11 cellular contexts compared by ENCODE assay signal in genomic region chr17:4247981-4248388, GRCh38. TPM values are rescaled to one million over a fixed set of nuclear protein-coding genes. Genes with fewer than 3 reads are reported as not detected.
A peak's percentile ranks its signal among the peaks of the same experiment; 100 is the strongest.
DNase-seq lines count a peak whose midpoint lies in the region; ATAC-seq and TF ChIP-seq lines count a peak whose summit lies in the region.
"Had no signal": no experiment of that assay in that cellular context is flagged by ENCODE, and none has a peak within 500 bp of the region (broad histone marks: within the 10 kb centered on the region; RNA-seq: fewer than 3 reads in every experiment).

No MANE protein-coding gene starts in this region.

- H3K27me3 Mint-ChIP-seq in activated naive CD4-positive, alpha-beta T cell treated with anti-CD3 and anti-CD28 coated beads, Interleukin-2, amount 10 ng/mL, durations not matched to agents 7 days and 5 days, result no peaks in the 10 kb centered on the region
- H3K27me3 Mint-ChIP-seq in type B pancreatic cell, result no peaks in the 10 kb centered on the region

- no peaks in the 10 kb centered on the region for H3K9me3 Mint-ChIP-seq in activated naive CD4-positive, alpha-beta T cell treated with anti-CD3 and anti-CD28 coated beads, Interleukin-2, amount 10 ng/mL, durations not matched to agents 7 days and 5 days
- H3K9me3 Mint-ChIP-seq in type B pancreatic cell, result no peaks in the 10 kb centered on the region
- H3K9me3 Mint-ChIP-seq: activated naive CD4-positive, alpha-beta T cell treated with anti-CD3 and anti-CD28 coated beads, Interleukin-2, amount 50 U/mL, for 72 hours had no signal

- no peak for TF ChIP-seq CTCF in type B pancreatic cell (conservative IDR thresholded peaks at IDR 0.05)

- DNase-seq in activated naive CD4-positive, alpha-beta T cell treated with anti-CD3 and anti-CD28 coated beads, Interleukin-2, amount 10 ng/mL, durations not matched to agents 7 days and 5 days, result no peak
- no peak for DNase-seq in activated naive CD4-positive, alpha-beta T cell (lab: John Stamatoyannopoulos, UW)
- DNase-seq in amniotic epithelial cell (ENCODE audit: low read depth), result peak; percentile 67
- no peak for DNase-seq in type B pancreatic cell (ENCODE audit: extremely low spot score, unreplicated experiment)
- no peak for DNase-seq in amygdala (lab: John Stamatoyannopoulos, UW)
- no peak for DNase-seq in H7
- DNase-seq: AML-193, NCI-H510A treated with DMSO at 0.1 percent for 48 hours had no signal

- peak overlapping the region; percentile 16 for H3K27ac Mint-ChIP-seq in activated naive CD4-positive, alpha-beta T cell treated with anti-CD3 and anti-CD28 coated beads, Interleukin-2, amount 10 ng/mL, durations not matched to agents 7 days and 5 days
- H3K27ac Mint-ChIP-seq in type B pancreatic cell, result peak overlapping the region; percentile 100
- H3K27ac Mint-ChIP-seq: activated naive CD4-positive, alpha-beta T cell treated with anti-CD3 and anti-CD28 coated beads, Interleukin-2, amount 50 U/mL, for 72 hours had no signal

- H3K27me3 ChIP-seq in layer of hippocampus (ENCODE audit: control insufficient read depth, insufficient read depth, low read length), result no peaks in the 10 kb centered on the region
- no peaks in the 10 kb centered on the region for H3K27me3 ChIP-seq in H7 (ENCODE audit: control insufficient read depth, insufficient read depth, low read length)

- no peak overlapping the region for H3K4me3 ChIP-seq in H7 (ENCODE audit: insufficient read depth, low read depth, low read length)

- no peak overlapping the region for H3K4me3 Mint-ChIP-seq in activated naive CD4-positive, alpha-beta T cell treated with anti-CD3 and anti-CD28 coated beads, Interleukin-2, amount 10 ng/mL, durations not matched to agents 7 days and 5 days
- peak overlapping the region; percentile 80 for H3K4me3 Mint-ChIP-seq in type B pancreatic cell

- CTCF ChIA-PET in activated naive CD4-positive, alpha-beta T cell treated with anti-CD3 and anti-CD28 coated beads, Interleukin-2, amount 10 ng/mL, durations not matched to agents 7 days and 5 days (lab: Charles Lee), result interaction anchor here (1.0 to 2.1 kb wide), 4 partner anchors 11 to 616 kb away, joined by 3 to 4 read pairs (median 3); no protein-coding TSS in a partner anchor

- H3K27ac ChIP-seq in layer of hippocampus (ENCODE audit: low read depth, low read length), result peak overlapping the region; percentile 33

- H3K4me1 Mint-ChIP-seq in activated naive CD4-positive, alpha-beta T cell treated with anti-CD3 and anti-CD28 coated beads, Interleukin-2, amount 10 ng/mL, durations not matched to agents 7 days and 5 days, result peaks cover 25% of the 10 kb centered on the region
- H3K4me1 Mint-ChIP-seq in type B pancreatic cell (ENCODE audit: unreplicated experiment), result peaks cover 33% of the 10 kb centered on the region

- H3K36me3 Mint-ChIP-seq in activated naive CD4-positive, alpha-beta T cell treated with anti-CD3 and anti-CD28 coated beads, Interleukin-2, amount 10 ng/mL, durations not matched to agents 7 days and 5 days, result peaks cover 10% of the 10 kb centered on the region
- peaks cover 19% of the 10 kb centered on the region for H3K36me3 Mint-ChIP-seq in type B pancreatic cell
- H3K36me3 Mint-ChIP-seq: activated naive CD4-positive, alpha-beta T cell treated with anti-CD3 and anti-CD28 coated beads, Interleukin-2, amount 50 U/mL, for 72 hours had no signal

- no peak for ATAC-seq in GM18867 (IDR thresholded peaks at IDR 0.05; ENCODE audit: unreplicated experiment)

- H3K36me3 ChIP-seq in H7 (replicated peaks; ENCODE audit: control insufficient read depth, insufficient read depth, low read length), result no peaks in the 10 kb centered on the region; the same call in 1 of the 2 replicates

RNA-seq across cellular contexts. Expression of gene ANKFY1, which starts 15.8 kb away (rescaled TPM):
- 64.3 and 72.6 TPM in 2 replicates for total RNA-seq in type B pancreatic cell (ENCODE audit: low replicate concordance)
- total RNA-seq in H7 (2014; rRNA removed; shearing (Covaris generic)), result 19.2 and 22.1 TPM in 2 replicates
